In genomic region chr15:54803139-54803808, GRCh38 we compare ENCODE assay signal across 10 cellular contexts.
DNase-seq lines count a peak whose midpoint lies in the region; ATAC-seq and TF ChIP-seq lines count a peak whose summit lies in the region.
"Had no signal": no experiment of that assay in that cellular context is flagged by ENCODE, and none has a peak within 500 bp of the region (broad histone marks: within the 10 kb centered on the region; RNA-seq: fewer than 3 reads in every experiment).

No MANE protein-coding gene starts in this region.

- H3K36me3 Mint-ChIP-seq in GM23338 (ENCODE audit: low read depth): no peaks in the 10 kb centered on the region
- H3K36me3 Mint-ChIP-seq: memory B cell had no signal

- H3K27ac ChIP-seq in PC-9 (peak overlapping the region; percentile 58), GM23338 (ENCODE audit: low read depth) (no peak overlapping the region)

- BruUV-seq in PC-9 (replicated peaks; lab: Mats Ljungman, UMichigan): no TSS peak

- H3F3A ChIP-seq in PC-9 (ENCODE audit: insufficient read depth, low read depth) (no peaks in the 10 kb centered on the region), GM23338 (replicated peaks; ENCODE audit: low read depth) (no peaks in the 10 kb centered on the region)

- intact Hi-C loops in PC-9 (cut with micrococcal nuclease; ENCODE audit: unreplicated experiment): no loop called here

- H3K27me3 Mint-ChIP-seq in GM23338 (ENCODE audit: insufficient read depth, low read depth, poor library complexity): peaks cover 2% of the 10 kb centered on the region
- H3K27me3 Mint-ChIP-seq: memory B cell had no signal

- H3K9me2 ChIP-seq in PC-9 (ENCODE audit: insufficient read depth) (no peaks in the 10 kb centered on the region), GM23338 (ENCODE audit: insufficient read depth) (no peaks in the 10 kb centered on the region)

- no peaks in the 10 kb centered on the region for H3K9me3 ChIP-seq in PC-9 (ENCODE audit: insufficient read depth, low read depth)

- peak overlapping the region; percentile 23; the same call in 1 of the 2 replicates for H3K4me2 ChIP-seq in PC-9
- H3K4me2 ChIP-seq in GM23338: no peak overlapping the region

- H3K9me3 Mint-ChIP-seq in GM23338: peaks cover 23% of the 10 kb centered on the region

- POLR2A ChIA-PET in PC-9 (lab: Charles Lee; ENCODE audit: unreplicated experiment): no interaction called here

- peak; percentile 65 for ATAC-seq in GM18909 (IDR thresholded peaks at IDR 0.05; ENCODE audit: poor library complexity, unreplicated experiment)
- ATAC-seq in HG03066 (IDR thresholded peaks at IDR 0.05; ENCODE audit: low read depth, unreplicated experiment): peak; percentile 79
- ATAC-seq in GM23338: no peak

- no peaks in the 10 kb centered on the region for H3K36me3 ChIP-seq in PC-9 (ENCODE audit: low read depth)
- no peaks in the 10 kb centered on the region; the same call in 1 of the 2 replicates for H3K36me3 ChIP-seq in GM23338 (ENCODE audit: insufficient read depth)

- peak in 1 of 2 experiments; percentile 35 for DNase-seq in PC-9
- peak; percentile 0 for DNase-seq in non-pigmented ciliary epithelial cell (ENCODE audit: low read depth)
- no peak for DNase-seq in COR-L47 (lab: John Stamatoyannopoulos, UW)
- DNase-seq in anterior cingulate cortex (lab: John Stamatoyannopoulos, UW): no peak
- DNase-seq in activated T-cell treated with anti-CD3 and anti-CD28 coated beads, Interleukin-2, amount 50 U/mL, for 1 hour: no peak
- no peak for DNase-seq in GM23338 (ENCODE audit: low spot score)
- DNase-seq: caudate nucleus had no signal

- TF ChIP-seq CTCF in PC-9 (conservative IDR thresholded peaks at IDR 0.05) (no peak), GM23338 (conservative IDR thresholded peaks at IDR 0.05; ENCODE audit: low read depth in 2 of 2) (no peak)

- CTCF ChIA-PET in PC-9 (lab: Charles Lee): no interaction called here

- no peaks in the 10 kb centered on the region for H3K79me2 ChIP-seq in PC-9 (ENCODE audit: low read depth)
- no peaks in the 10 kb centered on the region for H3K79me2 ChIP-seq in GM23338 (replicated peaks; ENCODE audit: insufficient read depth)

- H3K4me1 ChIP-seq in PC-9 (replicated peaks; ENCODE audit: insufficient read depth) (peaks cover 7% of the 10 kb centered on the region; the same call in 1 of the 2 replicates), GM23338 (ENCODE audit: insufficient read depth) (no peaks in the 10 kb centered on the region)

- H4K20me1 ChIP-seq in PC-9 (ENCODE audit: insufficient read depth) (no peaks in the 10 kb centered on the region), GM23338 (replicated peaks; ENCODE audit: insufficient read depth) (no peaks in the 10 kb centered on the region)

- H3K4me1 Mint-ChIP-seq in GM23338: no peaks in the 10 kb centered on the region
- H3K4me1 Mint-ChIP-seq: memory B cell had no signal

- H3K4me3 ChIP-seq in PC-9 (no peak overlapping the region), GM23338 (no peak overlapping the region)

- H3K27me3 ChIP-seq in PC-9 (ENCODE audit: insufficient read depth, low read depth) (no peaks in the 10 kb centered on the region), GM23338 (ENCODE audit: insufficient read depth) (no peaks in the 10 kb centered on the region)

- H2AFZ ChIP-seq in PC-9: no peak overlapping the region; the same call in 1 of the 2 replicates
- no peak overlapping the region for H2AFZ ChIP-seq in GM23338

- no peak overlapping the region for H3K27ac Mint-ChIP-seq in GM23338
- H3K27ac Mint-ChIP-seq: memory B cell had no signal

- H3K4me3 Mint-ChIP-seq in GM23338: no peak overlapping the region
- H3K4me3 Mint-ChIP-seq: memory B cell had no signal

TF ChIP-seq in GM23338, 12 proteins besides CTCF, POLR2A, EP300 and RAD21 (continues in another document):
- no peak for TF ChIP-seq EZH2 (IDR thresholded peaks at IDR 0.05; ENCODE audit: low read depth, unreplicated experiment)
- no peak for TF ChIP-seq EZH2phosphoT487 (IDR thresholded peaks at IDR 0.05; ENCODE audit: unreplicated experiment)
- TF ChIP-seq, protein P1, sequence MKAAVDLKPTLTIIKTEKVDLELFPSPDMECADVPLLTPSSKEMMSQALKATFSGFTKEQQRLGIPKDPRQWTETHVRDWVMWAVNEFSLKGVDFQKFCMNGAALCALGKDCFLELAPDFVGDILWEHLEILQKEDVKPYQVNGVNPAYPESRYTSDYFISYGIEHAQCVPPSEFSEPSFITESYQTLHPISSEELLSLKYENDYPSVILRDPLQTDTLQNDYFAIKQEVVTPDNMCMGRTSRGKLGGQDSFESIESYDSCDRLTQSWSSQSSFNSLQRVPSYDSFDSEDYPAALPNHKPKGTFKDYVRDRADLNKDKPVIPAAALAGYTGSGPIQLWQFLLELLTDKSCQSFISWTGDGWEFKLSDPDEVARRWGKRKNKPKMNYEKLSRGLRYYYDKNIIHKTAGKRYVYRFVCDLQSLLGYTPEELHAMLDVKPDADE (IDR thresholded peaks at IDR 0.05): no peak
- TF ChIP-seq, protein P2, sequence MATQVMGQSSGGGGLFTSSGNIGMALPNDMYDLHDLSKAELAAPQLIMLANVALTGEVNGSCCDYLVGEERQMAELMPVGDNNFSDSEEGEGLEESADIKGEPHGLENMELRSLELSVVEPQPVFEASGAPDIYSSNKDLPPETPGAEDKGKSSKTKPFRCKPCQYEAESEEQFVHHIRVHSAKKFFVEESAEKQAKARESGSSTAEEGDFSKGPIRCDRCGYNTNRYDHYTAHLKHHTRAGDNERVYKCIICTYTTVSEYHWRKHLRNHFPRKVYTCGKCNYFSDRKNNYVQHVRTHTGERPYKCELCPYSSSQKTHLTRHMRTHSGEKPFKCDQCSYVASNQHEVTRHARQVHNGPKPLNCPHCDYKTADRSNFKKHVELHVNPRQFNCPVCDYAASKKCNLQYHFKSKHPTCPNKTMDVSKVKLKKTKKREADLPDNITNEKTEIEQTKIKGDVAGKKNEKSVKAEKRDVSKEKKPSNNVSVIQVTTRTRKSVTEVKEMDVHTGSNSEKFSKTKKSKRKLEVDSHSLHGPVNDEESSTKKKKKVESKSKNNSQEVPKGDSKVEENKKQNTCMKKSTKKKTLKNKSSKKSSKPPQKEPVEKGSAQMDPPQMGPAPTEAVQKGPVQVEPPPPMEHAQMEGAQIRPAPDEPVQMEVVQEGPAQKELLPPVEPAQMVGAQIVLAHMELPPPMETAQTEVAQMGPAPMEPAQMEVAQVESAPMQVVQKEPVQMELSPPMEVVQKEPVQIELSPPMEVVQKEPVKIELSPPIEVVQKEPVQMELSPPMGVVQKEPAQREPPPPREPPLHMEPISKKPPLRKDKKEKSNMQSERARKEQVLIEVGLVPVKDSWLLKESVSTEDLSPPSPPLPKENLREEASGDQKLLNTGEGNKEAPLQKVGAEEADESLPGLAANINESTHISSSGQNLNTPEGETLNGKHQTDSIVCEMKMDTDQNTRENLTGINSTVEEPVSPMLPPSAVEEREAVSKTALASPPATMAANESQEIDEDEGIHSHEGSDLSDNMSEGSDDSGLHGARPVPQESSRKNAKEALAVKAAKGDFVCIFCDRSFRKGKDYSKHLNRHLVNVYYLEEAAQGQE (IDR thresholded peaks at IDR 0.05; ENCODE audit: unreplicated experiment): no peak
- TF ChIP-seq CREB1 (CRISPR knock-in tag; IDR thresholded peaks at IDR 0.05; ENCODE audit: low read depth): no peak
